In genomic region chr15:90099072-90099867, GRCh38 we compare ENCODE assay signal across 8 cellular contexts.
DNase-seq lines count a peak whose midpoint lies in the region; ATAC-seq and TF ChIP-seq lines count a peak whose summit lies in the region.

No MANE protein-coding gene starts in this region.

- TF ChIP-seq CTCF in GM12872 (IDR thresholded peaks at IDR 0.05; ENCODE audit: insufficient read depth, low read depth, low read length) (0 out of 3 replicates have a peak, but pooled peaks have one; percentile 19), coronary artery (IDR thresholded peaks at IDR 0.05) (no peak)

- ATAC-seq in HG02678 (IDR thresholded peaks at IDR 0.05; ENCODE audit: unreplicated experiment) = no peak
- no peak for ATAC-seq in GM19463 (IDR thresholded peaks at IDR 0.05; ENCODE audit: unreplicated experiment)

- DNase-seq in RPMI8226 = peak; percentile 36
- DNase-seq in coronary artery (ENCODE audit: low spot score) = no peak
- no peak for DNase-seq in NCI-H748 treated with DMSO at 0.1 percent for 48 hours (lab: John Stamatoyannopoulos, UW)
- no peak for DNase-seq in NCI-H1092 (lab: John Stamatoyannopoulos, UW)

- H3K4me3 ChIP-seq in coronary artery (no peak overlapping the region), rectal smooth muscle tissue (ENCODE audit: low read length) (no peak overlapping the region)

- no peaks in the 10 kb centered on the region for H3K27me3 ChIP-seq in rectal smooth muscle tissue (ENCODE audit: control insufficient read depth, insufficient read depth, low read length)

- H3K27ac ChIP-seq in coronary artery (peak overlapping the region; percentile 94 to 98), rectal smooth muscle tissue (ENCODE audit: low read depth, low read length) (peak overlapping the region; percentile 95)

- H3K9ac ChIP-seq in rectal smooth muscle tissue (ENCODE audit: low read length) = no peak overlapping the region

- no peaks in the 10 kb centered on the region for H3K36me3 ChIP-seq in rectal smooth muscle tissue (ENCODE audit: control insufficient read depth, insufficient read depth, low read length)

- H3K4me1 ChIP-seq in rectal smooth muscle tissue (ENCODE audit: control insufficient read depth, insufficient read depth, low read length) = peaks cover 48% of the 10 kb centered on the region
